26 cellular contexts compared by ENCODE assay signal in the genomic region with DNA sequence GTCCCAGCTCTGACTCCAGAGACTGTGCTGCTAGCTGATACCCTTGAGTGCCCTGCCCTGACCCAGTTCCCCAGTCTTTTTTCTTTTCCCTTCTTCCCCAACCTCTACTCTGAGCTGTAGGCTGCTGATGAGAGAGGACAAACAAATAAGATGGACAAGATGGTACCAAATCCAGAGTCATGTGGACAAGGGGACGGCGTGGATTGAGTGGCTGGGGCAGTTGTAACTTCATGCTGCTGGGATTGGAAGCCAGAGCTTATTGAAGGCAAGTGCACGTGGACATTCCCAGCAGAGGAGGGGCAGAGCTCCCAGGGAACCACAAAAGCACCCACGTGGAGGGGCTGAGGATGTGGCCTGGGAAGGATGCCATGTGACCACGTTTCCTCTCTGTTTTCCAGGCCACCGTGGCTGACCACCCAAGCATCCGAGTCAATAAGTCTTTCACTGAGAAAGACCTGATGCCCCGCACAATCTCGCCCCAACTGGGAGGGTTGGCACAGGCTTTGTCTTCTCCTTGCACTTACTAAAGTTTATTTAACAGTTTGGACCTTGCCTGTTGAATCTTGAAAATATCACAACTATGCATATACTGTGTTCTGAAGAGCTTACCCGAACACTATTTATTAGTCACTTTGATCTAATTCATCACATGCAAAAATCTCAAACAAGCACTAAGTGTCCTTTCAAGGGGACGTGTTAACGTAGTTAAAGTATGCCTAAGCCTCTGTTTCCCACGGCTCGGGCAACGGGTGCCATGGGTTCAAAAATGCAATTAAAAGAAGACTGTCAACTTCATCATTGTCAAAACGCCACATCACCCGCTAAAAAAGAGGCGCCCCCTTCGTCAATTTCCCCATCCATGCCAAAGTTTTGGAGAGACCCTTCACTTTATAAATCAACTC.
A peak's percentile ranks its signal among the peaks of the same experiment; 100 is the strongest.
DNase-seq lines count a peak whose midpoint lies in the region; ATAC-seq and TF ChIP-seq lines count a peak whose summit lies in the region.
"Had no signal": no experiment of that assay in that cellular context is flagged by ENCODE, and none has a peak within 500 bp of the region (broad histone marks: within the 10 kb centered on the region; RNA-seq: fewer than 3 reads in every experiment).

No MANE protein-coding gene starts in this region.

- H3K4me1 Mint-ChIP-seq in osteocyte (ENCODE audit: unreplicated experiment) (no peaks in the 10 kb centered on the region), type B pancreatic cell (ENCODE audit: unreplicated experiment) (peaks cover 21% of the 10 kb centered on the region)
- H3K4me1 Mint-ChIP-seq: CD8-positive, alpha-beta memory T cell; IgD-negative memory B cell had no signal

- no peak for TF ChIP-seq CTCF in cardiac muscle cell (IDR thresholded peaks at IDR 0.05; ENCODE audit: low read depth, low read length)
- TF ChIP-seq CTCF in hepatocyte (IDR thresholded peaks at IDR 0.05; ENCODE audit: poor library complexity) = no peak
- no peak for TF ChIP-seq CTCF in osteocyte (IDR thresholded peaks at IDR 0.05)
- no peak for TF ChIP-seq CTCF in type B pancreatic cell (conservative IDR thresholded peaks at IDR 0.05)

- H4K20me1 ChIP-seq in hepatocyte (ENCODE audit: insufficient read depth, poor library complexity, severe bottlenecking) = no peaks in the 10 kb centered on the region

- peaks cover 19% of the 10 kb centered on the region for H3K4me1 ChIP-seq in cardiac muscle cell (ENCODE audit: low read depth)
- peaks cover 16% of the 10 kb centered on the region for H3K4me1 ChIP-seq in hepatocyte (ENCODE audit: insufficient read depth)
- H3K4me1 ChIP-seq: BE2C had no signal

- H3K4me3 Mint-ChIP-seq in osteocyte (ENCODE audit: unreplicated experiment) = no peak overlapping the region
- H3K4me3 Mint-ChIP-seq in type B pancreatic cell = no peak overlapping the region
- H3K4me3 Mint-ChIP-seq: CD8-positive, alpha-beta memory T cell had no signal

- intact Hi-C loops in cardiac septum (cut with DNase I) = no loop called here

- peaks cover 34% of the 10 kb centered on the region for H3K9me3 Mint-ChIP-seq in osteocyte (ENCODE audit: unreplicated experiment)
- peaks cover 4% of the 10 kb centered on the region for H3K9me3 Mint-ChIP-seq in type B pancreatic cell

- H3K27me3 Mint-ChIP-seq in osteocyte (ENCODE audit: unreplicated experiment) (no peaks in the 10 kb centered on the region), type B pancreatic cell (peaks cover 43% of the 10 kb centered on the region)
- H3K27me3 Mint-ChIP-seq: CD8-positive, alpha-beta memory T cell; IgD-negative memory B cell had no signal

- H3K27ac Mint-ChIP-seq in osteocyte (ENCODE audit: unreplicated experiment) (no peak overlapping the region), type B pancreatic cell (peak overlapping the region; percentile 9)
- H3K27ac Mint-ChIP-seq: CD14-positive monocyte; CD8-positive, alpha-beta memory T cell; IgD-negative memory B cell had no signal

- H3K4me3 ChIP-seq in cardiac muscle cell = no peak overlapping the region
- no peak overlapping the region for H3K4me3 ChIP-seq in hepatocyte

- H3K27me3 ChIP-seq in cardiac muscle cell (no peaks in the 10 kb centered on the region), hepatocyte (no peaks in the 10 kb centered on the region)
- H3K27me3 ChIP-seq: BE2C had no signal

- H3K9me3 ChIP-seq in cardiac muscle cell (ENCODE audit: low read depth) (no peaks in the 10 kb centered on the region), hepatocyte (ENCODE audit: low read depth) (no peaks in the 10 kb centered on the region)
- H3K9me3 ChIP-seq: BE2C had no signal

- H3K9me2 ChIP-seq in hepatocyte (replicated peaks; ENCODE audit: insufficient read depth) = no peaks in the 10 kb centered on the region

- H3K36me3 ChIP-seq in cardiac muscle cell (no peaks in the 10 kb centered on the region), hepatocyte (replicated peaks; ENCODE audit: insufficient read depth, low read depth) (no peaks in the 10 kb centered on the region)
- H3K36me3 ChIP-seq: BE2C had no signal

- H2AFZ ChIP-seq in hepatocyte = no peak overlapping the region

- WGBS in hepatocyte (ENCODE audit: low lambda C conversion rate, missing lambda C conversion rate) = 58% methylated on average over 19 of the region's 19 CpGs

- no peaks in the 10 kb centered on the region for H3K79me2 ChIP-seq in hepatocyte

- no peaks in the 10 kb centered on the region for H3K36me3 Mint-ChIP-seq in osteocyte (ENCODE audit: unreplicated experiment)
- no peaks in the 10 kb centered on the region for H3K36me3 Mint-ChIP-seq in type B pancreatic cell
- H3K36me3 Mint-ChIP-seq: CD14-positive monocyte; CD8-positive, alpha-beta memory T cell; IgD-negative memory B cell had no signal

- no peak for ATAC-seq in GM21367 (IDR thresholded peaks at IDR 0.05; ENCODE audit: unreplicated experiment)

- H3K4me2 ChIP-seq in hepatocyte = peak overlapping the region; percentile 49
- H3K4me2 ChIP-seq: KMS-11 had no signal

- no peak for DNase-seq in cardiac muscle cell (ENCODE audit: low read depth in 1 of 2, low spot score in 1 of 2)
- no peak for DNase-seq in cardiac septum (ENCODE audit: low spot score)
- DNase-seq in hepatocyte (ENCODE audit: low spot score) = no peak
- peak; percentile 64 for DNase-seq in osteocyte (ENCODE audit: extremely low spot score, unreplicated experiment)
- DNase-seq in type B pancreatic cell (ENCODE audit: extremely low spot score, unreplicated experiment) = no peak
- no peak for DNase-seq in foreskin melanocyte
- no peak for DNase-seq in activated effector memory CD4-positive, alpha-beta T cell treated with anti-CD3 and anti-CD28 coated beads, Interleukin-2, amount 50 U/mL, for 16 hours
- DNase-seq: ACHN; BE2C; Calu3; CD8-positive, alpha-beta memory T cell; DMS153; DND-41; GOT3; HCEC 1CT; MM.1S; NCI-H2029; NCI-H446 treated with DMSO at 0.1 percent for 48 hours; NCI-H526; Right ventricle myocardium superior; RPMI8226 had no signal

- peak overlapping the region; percentile 73 for H3K27ac ChIP-seq in cardiac muscle cell
- no peak overlapping the region for H3K27ac ChIP-seq in hepatocyte
- H3K27ac ChIP-seq: 22Rv1, KMS-11 had no signal
